In genomic region chr18:22838639-22839487, GRCh38 we compare ENCODE assay signal across 10 cellular contexts.
DNase-seq lines count a peak whose midpoint lies in the region; ATAC-seq and TF ChIP-seq lines count a peak whose summit lies in the region.
"Had no signal": no experiment of that assay in that cellular context is flagged by ENCODE, and none has a peak within 500 bp of the region (broad histone marks: within the 10 kb centered on the region; RNA-seq: fewer than 3 reads in every experiment).

No MANE protein-coding gene starts in this region.

- 30 to 38% (median 35%) methylated on average over 7 of the region's 7 CpGs for WGBS in stomach, 5 donors
- WGBS in esophagus muscularis mucosa: 56% methylated on average over 7 of the region's 7 CpGs

- TF ChIP-seq CTCF in activated B cell treated with CpG ODN at 0.5 μM for 24 hours (IDR thresholded peaks at IDR 0.05) (no peak), stomach (IDR thresholded peaks at IDR 0.05) (no peak), esophagus muscularis mucosa (IDR thresholded peaks at IDR 0.05) (no peak)

- CTCF ChIA-PET in activated B cell treated with CpG ODN at 0.5 μM for 24 hours (lab: Charles Lee): interaction anchor here (0.6 to 0.7 kb wide), 2 partner anchors 25 to 144 kb away, joined by 3 read pairs; no protein-coding TSS in a partner anchor

- H3K4me1 Mint-ChIP-seq in CD4-positive, CD25-positive, alpha-beta regulatory T cell: no peaks in the 10 kb centered on the region
- peaks cover 3% of the 10 kb centered on the region for H3K4me1 Mint-ChIP-seq in activated B cell treated with CpG ODN at 0.5 μM for 24 hours
- no peaks in the 10 kb centered on the region for H3K4me1 Mint-ChIP-seq in effector memory CD8-positive, alpha-beta T cell (ENCODE audit: low read depth in 2 of 2)

- no peaks in the 10 kb centered on the region for H3K9me3 ChIP-seq in CD4-positive, CD25-positive, alpha-beta regulatory T cell (ENCODE audit: control insufficient read depth in 2 of 2, low read length in 2 of 2)
- H3K9me3 ChIP-seq in stomach (no peaks in the 10 kb centered on the region), esophagus muscularis mucosa (no peaks in the 10 kb centered on the region)

- no peaks in the 10 kb centered on the region for H3K36me3 ChIP-seq in CD4-positive, CD25-positive, alpha-beta regulatory T cell (ENCODE audit: control insufficient read depth, insufficient read depth, low read length)
- H3K36me3 ChIP-seq in stomach (no peaks in the 10 kb centered on the region), esophagus muscularis mucosa (no peaks in the 10 kb centered on the region)

- no peak overlapping the region for H3K27ac ChIP-seq in CD4-positive, CD25-positive, alpha-beta regulatory T cell (ENCODE audit: insufficient read depth, low read length, poor library complexity, severe bottlenecking)
- no peak overlapping the region for H3K27ac ChIP-seq in stomach
- H3K27ac ChIP-seq in esophagus muscularis mucosa (replicated peaks in 1 of 4): no peak overlapping the region

- peak in 2 of 3 donors; percentile 6 to 70 for DNase-seq in CD4-positive, CD25-positive, alpha-beta regulatory T cell
- DNase-seq in activated B cell treated with CpG ODN at 0.5 μM for 24 hours (no peak), stomach (no peak), esophagus muscularis mucosa (ENCODE audit: extremely low spot score) (no peak)
- no peak for DNase-seq in activated effector memory CD4-positive, alpha-beta T cell treated with Interleukin-2 at 50 U/mL for 16 hours
- no peak for DNase-seq in effector memory CD8-positive, alpha-beta T cell
- DNase-seq: foreskin melanocyte, NCI-H1105 had no signal

- ATAC-seq in CD4-positive, CD25-positive, alpha-beta regulatory T cell (ENCODE audit: low read depth in 2 of 2): peak in 1 of 2 donors; percentile 42
- ATAC-seq in GM18909 (IDR thresholded peaks at IDR 0.05; ENCODE audit: poor library complexity, unreplicated experiment): peak; percentile 78
- peak; percentile 75 for ATAC-seq in HG02973 (IDR thresholded peaks at IDR 0.05; ENCODE audit: unreplicated experiment)
- peak; percentile 71 for ATAC-seq in activated B cell treated with CpG ODN at 0.5 μM for 24 hours (ENCODE audit: low read depth)
- no peak for ATAC-seq in effector memory CD8-positive, alpha-beta T cell (replicated peaks)

- POLR2A ChIA-PET in activated B cell treated with CpG ODN at 0.5 μM for 24 hours (lab: Charles Lee): no interaction called here

- no peak overlapping the region for H3K27ac Mint-ChIP-seq in CD4-positive, CD25-positive, alpha-beta regulatory T cell
- no peak overlapping the region for H3K27ac Mint-ChIP-seq in activated B cell treated with CpG ODN at 0.5 μM for 24 hours
- H3K27ac Mint-ChIP-seq in effector memory CD8-positive, alpha-beta T cell: no peak overlapping the region

- no peak for TF ChIP-seq POLR2A in stomach (IDR thresholded peaks at IDR 0.05)
- no peak for TF ChIP-seq POLR2A in esophagus muscularis mucosa (IDR thresholded peaks at IDR 0.05; ENCODE audit: low read depth)

- peak overlapping the region; percentile 72 for H3K4me3 ChIP-seq in CD4-positive, CD25-positive, alpha-beta regulatory T cell (ENCODE audit: low read depth, low read length)
- H3K4me3 ChIP-seq in stomach (no peak overlapping the region), esophagus muscularis mucosa (no peak overlapping the region)

- H3K27me3 ChIP-seq in CD4-positive, CD25-positive, alpha-beta regulatory T cell (ENCODE audit: control insufficient read depth, insufficient read depth, low read length): peaks cover 4% of the 10 kb centered on the region
- H3K27me3 ChIP-seq in stomach: no peaks in the 10 kb centered on the region
- H3K27me3 ChIP-seq in esophagus muscularis mucosa: no peaks in the 10 kb centered on the region

- no peak for TF ChIP-seq EP300 in stomach (IDR thresholded peaks at IDR 0.05)
- TF ChIP-seq EP300 in esophagus muscularis mucosa (IDR thresholded peaks at IDR 0.05): no peak

- H3K9me3 Mint-ChIP-seq in CD4-positive, CD25-positive, alpha-beta regulatory T cell: no peaks in the 10 kb centered on the region
- H3K9me3 Mint-ChIP-seq in activated B cell treated with CpG ODN at 0.5 μM for 24 hours: no peaks in the 10 kb centered on the region
- H3K9me3 Mint-ChIP-seq in effector memory CD8-positive, alpha-beta T cell: no peaks in the 10 kb centered on the region

- H3K4me1 ChIP-seq in CD4-positive, CD25-positive, alpha-beta regulatory T cell (ENCODE audit: control insufficient read depth, insufficient read depth, low read length, poor library complexity, severe bottlenecking): peaks cover 16% of the 10 kb centered on the region
- no peaks in the 10 kb centered on the region for H3K4me1 ChIP-seq in stomach
- H3K4me1 ChIP-seq in esophagus muscularis mucosa: peaks cover 0 to 7% (median 0%) of the 10 kb centered on the region in 4 donors

- no peaks in the 10 kb centered on the region for H3K36me3 Mint-ChIP-seq in CD4-positive, CD25-positive, alpha-beta regulatory T cell
- H3K36me3 Mint-ChIP-seq in activated B cell treated with CpG ODN at 0.5 μM for 24 hours (ENCODE audit: low read depth): no peaks in the 10 kb centered on the region
- no peaks in the 10 kb centered on the region for H3K36me3 Mint-ChIP-seq in effector memory CD8-positive, alpha-beta T cell (ENCODE audit: insufficient read depth)

- peaks cover 15% of the 10 kb centered on the region for H3K27me3 Mint-ChIP-seq in CD4-positive, CD25-positive, alpha-beta regulatory T cell
- no peaks in the 10 kb centered on the region for H3K27me3 Mint-ChIP-seq in activated B cell treated with CpG ODN at 0.5 μM for 24 hours
- H3K27me3 Mint-ChIP-seq in effector memory CD8-positive, alpha-beta T cell: peaks cover 22 to 29% of the 10 kb centered on the region in 2 donors

- no peak overlapping the region for H3K4me3 Mint-ChIP-seq in CD4-positive, CD25-positive, alpha-beta regulatory T cell
- H3K4me3 Mint-ChIP-seq in activated B cell treated with CpG ODN at 0.5 μM for 24 hours: no peak overlapping the region
- H3K4me3 Mint-ChIP-seq in effector memory CD8-positive, alpha-beta T cell: no peak overlapping the region

- intact Hi-C loops in activated B cell treated with CpG ODN at 0.5 μM for 24 hours (cut with micrococcal nuclease): no loop called here
- intact Hi-C loops in stomach (cut with DNase I; ENCODE audit: low total_unique reads): no loop called here
- intact Hi-C loops in esophagus muscularis mucosa (cut with DNase I): no loop called here

Comparison
In these comparisons a context has a peak if more than half of its experiments do, and no peak if none do; other contexts are left out.
1. DNase-seq: peak in CD4-positive, CD25-positive, alpha-beta regulatory T cell (2 of 3); none in activated B cell treated with CpG ODN at 0.5 μM for 24 hours (single experiment), activated effector memory CD4-positive, alpha-beta T cell treated with Interleukin-2 at 50 U/mL for 16 hours (single experiment), stomach (single experiment), esophagus muscularis mucosa (single experiment) and effector memory CD8-positive, alpha-beta T cell (0 of 3).